ENCODE assay signal across 1 cellular context in the genomic region with DNA sequence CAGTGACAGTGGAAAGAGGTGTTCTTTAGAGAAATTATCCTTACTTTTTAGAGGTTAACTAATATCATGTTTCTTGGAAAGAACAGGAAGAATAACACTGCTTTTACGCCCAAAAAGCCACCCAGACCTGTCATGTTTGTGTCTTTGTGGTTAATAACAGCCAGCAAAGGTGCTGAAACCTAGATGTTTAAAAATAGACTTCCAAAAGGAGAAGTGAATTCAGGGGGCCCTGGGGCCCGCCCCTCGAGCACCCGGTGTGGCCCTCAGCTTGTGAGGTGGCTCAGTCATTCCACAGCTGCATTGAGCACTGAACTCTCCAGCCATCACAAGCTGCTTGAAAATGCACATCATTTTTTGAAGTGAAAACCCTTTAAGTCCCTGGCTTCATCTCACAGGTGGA.
TF ChIP-seq lines count a peak whose summit lies in the region.

No MANE protein-coding gene starts in this region.

TF ChIP-seq in GM23338, 12 proteins besides CTCF, POLR2A, EP300 and RAD21 (continued from another document):
- TF ChIP-seq, protein P1, sequence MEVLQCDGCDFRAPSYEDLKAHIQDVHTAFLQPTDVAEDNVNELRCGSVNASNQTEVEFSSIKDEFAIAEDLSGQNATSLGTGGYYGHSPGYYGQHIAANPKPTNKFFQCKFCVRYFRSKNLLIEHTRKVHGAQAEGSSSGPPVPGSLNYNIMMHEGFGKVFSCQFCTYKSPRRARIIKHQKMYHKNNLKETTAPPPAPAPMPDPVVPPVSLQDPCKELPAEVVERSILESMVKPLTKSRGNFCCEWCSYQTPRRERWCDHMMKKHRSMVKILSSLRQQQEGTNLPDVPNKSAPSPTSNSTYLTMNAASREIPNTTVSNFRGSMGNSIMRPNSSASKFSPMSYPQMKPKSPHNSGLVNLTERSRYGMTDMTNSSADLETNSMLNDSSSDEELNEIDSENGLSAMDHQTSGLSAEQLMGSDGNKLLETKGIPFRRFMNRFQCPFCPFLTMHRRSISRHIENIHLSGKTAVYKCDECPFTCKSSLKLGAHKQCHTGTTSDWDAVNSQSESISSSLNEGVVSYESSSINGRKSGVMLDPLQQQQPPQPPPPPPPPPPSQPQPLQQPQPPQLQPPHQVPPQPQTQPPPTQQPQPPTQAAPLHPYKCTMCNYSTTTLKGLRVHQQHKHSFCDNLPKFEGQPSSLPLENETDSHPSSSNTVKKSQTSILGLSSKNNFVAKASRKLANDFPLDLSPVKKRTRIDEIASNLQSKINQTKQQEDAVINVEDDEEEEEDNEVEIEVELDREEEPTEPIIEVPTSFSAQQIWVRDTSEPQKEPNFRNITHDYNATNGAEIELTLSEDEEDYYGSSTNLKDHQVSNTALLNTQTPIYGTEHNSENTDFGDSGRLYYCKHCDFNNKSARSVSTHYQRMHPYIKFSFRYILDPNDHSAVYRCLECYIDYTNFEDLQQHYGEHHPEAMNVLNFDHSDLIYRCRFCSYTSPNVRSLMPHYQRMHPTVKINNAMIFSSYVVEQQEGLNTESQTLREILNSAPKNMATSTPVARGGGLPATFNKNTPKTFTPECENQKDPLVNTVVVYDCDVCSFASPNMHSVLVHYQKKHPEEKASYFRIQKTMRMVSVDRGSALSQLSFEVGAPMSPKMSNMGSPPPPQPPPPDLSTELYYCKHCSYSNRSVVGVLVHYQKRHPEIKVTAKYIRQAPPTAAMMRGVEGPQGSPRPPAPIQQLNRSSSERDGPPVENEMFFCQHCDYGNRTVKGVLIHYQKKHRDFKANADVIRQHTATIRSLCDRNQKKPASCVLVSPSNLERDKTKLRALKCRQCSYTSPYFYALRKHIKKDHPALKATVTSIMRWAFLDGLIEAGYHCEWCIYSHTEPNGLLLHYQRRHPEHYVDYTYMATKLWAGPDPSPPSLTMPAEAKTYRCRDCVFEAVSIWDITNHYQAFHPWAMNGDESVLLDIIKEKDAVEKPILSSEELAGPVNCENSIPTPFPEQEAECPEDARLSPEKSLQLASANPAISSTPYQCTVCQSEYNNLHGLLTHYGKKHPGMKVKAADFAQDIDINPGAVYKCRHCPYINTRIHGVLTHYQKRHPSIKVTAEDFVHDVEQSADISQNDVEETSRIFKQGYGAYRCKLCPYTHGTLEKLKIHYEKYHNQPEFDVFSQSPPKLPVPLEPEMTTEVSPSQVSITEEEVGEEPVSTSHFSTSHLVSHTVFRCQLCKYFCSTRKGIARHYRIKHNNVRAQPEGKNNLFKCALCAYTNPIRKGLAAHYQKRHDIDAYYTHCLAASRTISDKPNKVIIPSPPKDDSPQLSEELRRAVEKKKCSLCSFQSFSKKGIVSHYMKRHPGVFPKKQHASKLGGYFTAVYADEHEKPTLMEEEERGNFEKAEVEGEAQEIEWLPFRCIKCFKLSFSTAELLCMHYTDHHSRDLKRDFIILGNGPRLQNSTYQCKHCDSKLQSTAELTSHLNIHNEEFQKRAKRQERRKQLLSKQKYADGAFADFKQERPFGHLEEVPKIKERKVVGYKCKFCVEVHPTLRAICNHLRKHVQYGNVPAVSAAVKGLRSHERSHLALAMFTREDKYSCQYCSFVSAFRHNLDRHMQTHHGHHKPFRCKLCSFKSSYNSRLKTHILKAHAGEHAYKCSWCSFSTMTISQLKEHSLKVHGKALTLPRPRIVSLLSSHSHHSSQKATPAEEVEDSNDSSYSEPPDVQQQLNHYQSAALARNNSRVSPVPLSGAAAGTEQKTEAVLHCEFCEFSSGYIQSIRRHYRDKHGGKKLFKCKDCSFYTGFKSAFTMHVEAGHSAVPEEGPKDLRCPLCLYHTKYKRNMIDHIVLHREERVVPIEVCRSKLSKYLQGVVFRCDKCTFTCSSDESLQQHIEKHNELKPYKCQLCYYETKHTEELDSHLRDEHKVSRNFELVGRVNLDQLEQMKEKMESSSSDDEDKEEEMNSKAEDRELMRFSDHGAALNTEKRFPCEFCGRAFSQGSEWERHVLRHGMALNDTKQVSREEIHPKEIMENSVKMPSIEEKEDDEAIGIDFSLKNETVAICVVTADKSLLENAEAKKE (CRISPR knock-in tag; IDR thresholded peaks at IDR 0.05) = no peak
- TF ChIP-seq STAT1 (IDR thresholded peaks at IDR 0.05; ENCODE audit: unreplicated experiment) (no peak), NANOG (IDR thresholded peaks at IDR 0.05; ENCODE audit: borderline replicate concordance) (no peak), JUNB (IDR thresholded peaks at IDR 0.05; ENCODE audit: unreplicated experiment) (no peak), ZNF114 (CRISPR knock-in tag; IDR thresholded peaks at IDR 0.05) (no peak), EZH2 (IDR thresholded peaks at IDR 0.05; ENCODE audit: low read depth, unreplicated experiment) (no peak), EZH2phosphoT487 (IDR thresholded peaks at IDR 0.05; ENCODE audit: unreplicated experiment) (no peak)
- TF ChIP-seq, protein P2, sequence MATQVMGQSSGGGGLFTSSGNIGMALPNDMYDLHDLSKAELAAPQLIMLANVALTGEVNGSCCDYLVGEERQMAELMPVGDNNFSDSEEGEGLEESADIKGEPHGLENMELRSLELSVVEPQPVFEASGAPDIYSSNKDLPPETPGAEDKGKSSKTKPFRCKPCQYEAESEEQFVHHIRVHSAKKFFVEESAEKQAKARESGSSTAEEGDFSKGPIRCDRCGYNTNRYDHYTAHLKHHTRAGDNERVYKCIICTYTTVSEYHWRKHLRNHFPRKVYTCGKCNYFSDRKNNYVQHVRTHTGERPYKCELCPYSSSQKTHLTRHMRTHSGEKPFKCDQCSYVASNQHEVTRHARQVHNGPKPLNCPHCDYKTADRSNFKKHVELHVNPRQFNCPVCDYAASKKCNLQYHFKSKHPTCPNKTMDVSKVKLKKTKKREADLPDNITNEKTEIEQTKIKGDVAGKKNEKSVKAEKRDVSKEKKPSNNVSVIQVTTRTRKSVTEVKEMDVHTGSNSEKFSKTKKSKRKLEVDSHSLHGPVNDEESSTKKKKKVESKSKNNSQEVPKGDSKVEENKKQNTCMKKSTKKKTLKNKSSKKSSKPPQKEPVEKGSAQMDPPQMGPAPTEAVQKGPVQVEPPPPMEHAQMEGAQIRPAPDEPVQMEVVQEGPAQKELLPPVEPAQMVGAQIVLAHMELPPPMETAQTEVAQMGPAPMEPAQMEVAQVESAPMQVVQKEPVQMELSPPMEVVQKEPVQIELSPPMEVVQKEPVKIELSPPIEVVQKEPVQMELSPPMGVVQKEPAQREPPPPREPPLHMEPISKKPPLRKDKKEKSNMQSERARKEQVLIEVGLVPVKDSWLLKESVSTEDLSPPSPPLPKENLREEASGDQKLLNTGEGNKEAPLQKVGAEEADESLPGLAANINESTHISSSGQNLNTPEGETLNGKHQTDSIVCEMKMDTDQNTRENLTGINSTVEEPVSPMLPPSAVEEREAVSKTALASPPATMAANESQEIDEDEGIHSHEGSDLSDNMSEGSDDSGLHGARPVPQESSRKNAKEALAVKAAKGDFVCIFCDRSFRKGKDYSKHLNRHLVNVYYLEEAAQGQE (IDR thresholded peaks at IDR 0.05; ENCODE audit: unreplicated experiment) = no peak
TF ChIP-seq in GM23338: peak in this region for 0.
